ENCODE assay signal across 2 cellular contexts in the genomic region with DNA sequence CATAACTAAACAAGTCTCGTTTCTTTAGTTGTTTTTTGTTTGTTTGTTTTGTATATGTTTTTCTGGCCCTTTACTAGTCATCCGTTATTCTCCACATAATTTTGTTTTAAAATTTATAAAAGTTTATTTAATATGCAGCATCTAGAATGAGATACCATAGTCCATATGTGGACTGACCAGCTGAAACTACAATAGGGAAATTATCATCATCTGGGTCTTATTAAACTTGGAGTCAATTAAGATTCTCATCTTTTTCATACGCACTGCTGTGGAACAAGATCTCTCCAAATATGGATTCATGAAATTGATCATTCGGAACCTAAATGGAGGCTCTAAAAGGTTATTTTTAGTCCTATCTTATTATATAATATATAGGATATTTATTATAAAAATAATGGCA.
TF ChIP-seq lines count a peak whose summit lies in the region.

No MANE protein-coding gene starts in this region.

TF ChIP-seq in SK-N-SH, 30 proteins besides CTCF, POLR2A, EP300 and RAD21 (continued from another document):
- TF ChIP-seq, protein P1, sequence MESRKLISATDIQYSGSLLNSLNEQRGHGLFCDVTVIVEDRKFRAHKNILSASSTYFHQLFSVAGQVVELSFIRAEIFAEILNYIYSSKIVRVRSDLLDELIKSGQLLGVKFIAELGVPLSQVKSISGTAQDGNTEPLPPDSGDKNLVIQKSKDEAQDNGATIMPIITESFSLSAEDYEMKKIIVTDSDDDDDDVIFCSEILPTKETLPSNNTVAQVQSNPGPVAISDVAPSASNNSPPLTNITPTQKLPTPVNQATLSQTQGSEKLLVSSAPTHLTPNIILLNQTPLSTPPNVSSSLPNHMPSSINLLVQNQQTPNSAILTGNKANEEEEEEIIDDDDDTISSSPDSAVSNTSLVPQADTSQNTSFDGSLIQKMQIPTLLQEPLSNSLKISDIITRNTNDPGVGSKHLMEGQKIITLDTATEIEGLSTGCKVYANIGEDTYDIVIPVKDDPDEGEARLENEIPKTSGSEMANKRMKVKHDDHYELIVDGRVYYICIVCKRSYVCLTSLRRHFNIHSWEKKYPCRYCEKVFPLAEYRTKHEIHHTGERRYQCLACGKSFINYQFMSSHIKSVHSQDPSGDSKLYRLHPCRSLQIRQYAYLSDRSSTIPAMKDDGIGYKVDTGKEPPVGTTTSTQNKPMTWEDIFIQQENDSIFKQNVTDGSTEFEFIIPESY (IDR thresholded peaks at IDR 0.05; ENCODE audit: borderline replicate concordance, low read depth) = no peak
- peak; percentile 60 for TF ChIP-seq GATA2 (CRISPR knock-in tag; IDR thresholded peaks at IDR 0.05)
- TF ChIP-seq FOXM1 (IDR thresholded peaks at IDR 0.05; ENCODE audit: low read depth) = no peak
- no peak for TF ChIP-seq TCF12 (IDR thresholded peaks at IDR 0.05)
- TF ChIP-seq RCOR1 (IDR thresholded peaks at IDR 0.05; ENCODE audit: low read length) = peak; percentile 53; the same call in 1 of the 2 replicates
- TF ChIP-seq FOSL2 (IDR thresholded peaks at IDR 0.05; ENCODE audit: borderline replicate concordance, low read depth) = no peak
- no peak for TF ChIP-seq EZH2phosphoT487 (IDR thresholded peaks at IDR 0.05; ENCODE audit: borderline replicate concordance, low read depth)
- TF ChIP-seq ELF1 (IDR thresholded peaks at IDR 0.05) = no peak
- no peak for TF ChIP-seq PBX3 (IDR thresholded peaks at IDR 0.05)
- no peak for TF ChIP-seq RXRA (IDR thresholded peaks at IDR 0.05; ENCODE audit: borderline replicate concordance, low read depth)
TF ChIP-seq in SK-N-SH: peak in this region for 2.

TF ChIP-seq in SK-N-SH treated with all-trans-retinoic acid at 6 μM for 48 hours, 23 proteins besides CTCF, POLR2A, EP300 and RAD21 (continued from another document):
- TF ChIP-seq, protein P2, sequence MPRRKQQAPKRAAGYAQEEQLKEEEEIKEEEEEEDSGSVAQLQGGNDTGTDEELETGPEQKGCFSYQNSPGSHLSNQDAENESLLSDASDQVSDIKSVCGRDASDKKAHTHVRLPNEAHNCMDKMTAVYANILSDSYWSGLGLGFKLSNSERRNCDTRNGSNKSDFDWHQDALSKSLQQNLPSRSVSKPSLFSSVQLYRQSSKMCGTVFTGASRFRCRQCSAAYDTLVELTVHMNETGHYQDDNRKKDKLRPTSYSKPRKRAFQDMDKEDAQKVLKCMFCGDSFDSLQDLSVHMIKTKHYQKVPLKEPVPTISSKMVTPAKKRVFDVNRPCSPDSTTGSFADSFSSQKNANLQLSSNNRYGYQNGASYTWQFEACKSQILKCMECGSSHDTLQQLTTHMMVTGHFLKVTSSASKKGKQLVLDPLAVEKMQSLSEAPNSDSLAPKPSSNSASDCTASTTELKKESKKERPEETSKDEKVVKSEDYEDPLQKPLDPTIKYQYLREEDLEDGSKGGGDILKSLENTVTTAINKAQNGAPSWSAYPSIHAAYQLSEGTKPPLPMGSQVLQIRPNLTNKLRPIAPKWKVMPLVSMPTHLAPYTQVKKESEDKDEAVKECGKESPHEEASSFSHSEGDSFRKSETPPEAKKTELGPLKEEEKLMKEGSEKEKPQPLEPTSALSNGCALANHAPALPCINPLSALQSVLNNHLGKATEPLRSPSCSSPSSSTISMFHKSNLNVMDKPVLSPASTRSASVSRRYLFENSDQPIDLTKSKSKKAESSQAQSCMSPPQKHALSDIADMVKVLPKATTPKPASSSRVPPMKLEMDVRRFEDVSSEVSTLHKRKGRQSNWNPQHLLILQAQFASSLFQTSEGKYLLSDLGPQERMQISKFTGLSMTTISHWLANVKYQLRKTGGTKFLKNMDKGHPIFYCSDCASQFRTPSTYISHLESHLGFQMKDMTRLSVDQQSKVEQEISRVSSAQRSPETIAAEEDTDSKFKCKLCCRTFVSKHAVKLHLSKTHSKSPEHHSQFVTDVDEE (CRISPR knock-in tag; IDR thresholded peaks at IDR 0.05) = 0 out of 2 replicates have a peak, but pooled peaks have one; percentile 40
- TF ChIP-seq, protein P3, sequence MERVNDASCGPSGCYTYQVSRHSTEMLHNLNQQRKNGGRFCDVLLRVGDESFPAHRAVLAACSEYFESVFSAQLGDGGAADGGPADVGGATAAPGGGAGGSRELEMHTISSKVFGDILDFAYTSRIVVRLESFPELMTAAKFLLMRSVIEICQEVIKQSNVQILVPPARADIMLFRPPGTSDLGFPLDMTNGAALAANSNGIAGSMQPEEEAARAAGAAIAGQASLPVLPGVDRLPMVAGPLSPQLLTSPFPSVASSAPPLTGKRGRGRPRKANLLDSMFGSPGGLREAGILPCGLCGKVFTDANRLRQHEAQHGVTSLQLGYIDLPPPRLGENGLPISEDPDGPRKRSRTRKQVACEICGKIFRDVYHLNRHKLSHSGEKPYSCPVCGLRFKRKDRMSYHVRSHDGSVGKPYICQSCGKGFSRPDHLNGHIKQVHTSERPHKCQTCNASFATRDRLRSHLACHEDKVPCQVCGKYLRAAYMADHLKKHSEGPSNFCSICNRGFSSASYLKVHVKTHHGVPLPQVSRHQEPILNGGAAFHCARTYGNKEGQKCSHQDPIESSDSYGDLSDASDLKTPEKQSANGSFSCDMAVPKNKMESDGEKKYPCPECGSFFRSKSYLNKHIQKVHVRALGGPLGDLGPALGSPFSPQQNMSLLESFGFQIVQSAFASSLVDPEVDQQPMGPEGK (CRISPR knock-in tag; IDR thresholded peaks at IDR 0.05; ENCODE audit: borderline replicate concordance) = no peak
